ENCODE assay signal across 11 cellular contexts in the genomic region with DNA sequence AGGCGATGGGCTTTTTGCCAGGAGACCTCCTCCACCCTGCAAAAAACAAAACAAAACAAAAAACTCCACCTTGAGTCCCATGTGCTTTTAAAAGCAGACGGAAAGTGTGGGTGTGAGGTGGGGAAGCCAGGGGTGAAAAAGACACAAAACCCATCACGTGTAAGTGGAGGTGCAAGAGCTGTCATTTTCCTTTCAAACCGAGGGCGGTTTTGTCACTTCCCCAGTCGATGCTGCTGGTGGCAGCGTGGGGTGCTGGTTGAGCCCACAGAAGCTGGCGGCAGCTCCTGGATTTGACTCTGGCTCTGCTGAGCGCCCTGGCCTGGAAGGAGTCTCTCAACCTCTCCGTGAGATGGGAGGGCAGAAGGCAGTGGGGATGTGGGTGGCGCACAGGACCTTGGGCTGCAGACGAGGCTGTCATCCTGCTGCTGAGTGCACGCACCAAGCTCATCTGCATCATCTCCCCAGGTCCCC.
DNase-seq lines count a peak whose midpoint lies in the region; ATAC-seq and FAIRE-seq lines count a peak whose summit lies in the region.
"Had no signal": no experiment of that assay in that cellular context is flagged by ENCODE, and none has a peak within 500 bp of the region (broad histone marks: within the 10 kb centered on the region; RNA-seq: fewer than 3 reads in every experiment).

No MANE protein-coding gene starts in this region.

- H3K27ac Mint-ChIP-seq in central memory CD8-positive, alpha-beta T cell (ENCODE audit: low read depth) = peak overlapping the region; percentile 87
- H3K27ac Mint-ChIP-seq: T-helper 1 cell treated with Interleukin-12 subunit alpha and Interleukin-12 subunit beta and Interleukin-4 antibody, amounts not matched to agents 30 μg/mL and 1 μg/mL, for 36 hours had no signal

- no peak for FAIRE-seq in RCC 7860 (lab: Jason Lieb, UNC)

- peaks cover 21% of the 10 kb centered on the region for H3K4me1 Mint-ChIP-seq in central memory CD8-positive, alpha-beta T cell

- ATAC-seq in central memory CD8-positive, alpha-beta T cell (replicated peaks; ENCODE audit: extremely low read depth, poor library complexity, severe bottlenecking) = peak; percentile 93
- ATAC-seq in left lobe of liver = no peak

- H3K27me3 Mint-ChIP-seq in central memory CD8-positive, alpha-beta T cell = no peaks in the 10 kb centered on the region

- peaks cover 10% of the 10 kb centered on the region for H3K36me3 Mint-ChIP-seq in central memory CD8-positive, alpha-beta T cell (ENCODE audit: insufficient read depth)

- H3K4me3 Mint-ChIP-seq in central memory CD8-positive, alpha-beta T cell = peak overlapping the region; percentile 64
- H3K4me3 Mint-ChIP-seq: T-helper 1 cell treated with Interleukin-12 subunit alpha and Interleukin-12 subunit beta and Interleukin-4 antibody, amounts not matched to agents 30 μg/mL and 1 μg/mL, for 36 hours had no signal

- DNase-seq in activated CD4-positive, alpha-beta T cell treated with anti-CD3 and anti-CD28 coated beads for 48 hours = peak; percentile 25
- DNase-seq in activated CD4-positive, alpha-beta T cell treated with anti-CD3 and anti-CD28 coated beads, Interleukin-2, amount 50 U/mL, for 4 hours = no peak
- DNase-seq in NCI-H1092 (lab: John Stamatoyannopoulos, UW) (peak; percentile 55), left lobe of liver (ENCODE audit: low spot score) (no peak), RCC 7860 (ENCODE audit: low spot score) (no peak), NCI-H2171 treated with DMSO at 0.1 percent for 48 hours (lab: John Stamatoyannopoulos, UW) (no peak)
- DNase-seq in central memory CD8-positive, alpha-beta T cell (ENCODE audit: low spot score in 2 of 2) = peak; percentile 33 to 77
- peak; percentile 2 for DNase-seq in stimulated activated CD8-positive, alpha-beta memory T cell treated with anti-CD3 and anti-CD28 coated beads, Interleukin-4, amount 100 ng/mL, for 24 hours (ENCODE audit: low read depth)
- DNase-seq: activated CD4-positive, alpha-beta T cell treated with anti-CD3 and anti-CD28 coated beads, Interleukin-2, amount 50 U/mL, for 48 hours; sigmoid colon had no signal

- no peaks in the 10 kb centered on the region for H3K9me3 Mint-ChIP-seq in central memory CD8-positive, alpha-beta T cell

Comparison
In these comparisons a context has a peak if more than half of its experiments do, and no peak if none do; other contexts are left out.
1. DNase-seq: peak in activated CD4-positive, alpha-beta T cell treated with anti-CD3 and anti-CD28 coated beads for 48 hours (single experiment), NCI-H1092 (single experiment), central memory CD8-positive, alpha-beta T cell (2 of 2) and stimulated activated CD8-positive, alpha-beta memory T cell treated with anti-CD3 and anti-CD28 coated beads, Interleukin-4, amount 100 ng/mL, for 24 hours (single experiment); none in activated CD4-positive, alpha-beta T cell treated with anti-CD3 and anti-CD28 coated beads, Interleukin-2, amount 50 U/mL, for 4 hours (0 of 2), left lobe of liver (single experiment), RCC 7860 (single experiment) and NCI-H2171 treated with DMSO at 0.1 percent for 48 hours (single experiment).